3 cellular contexts compared by ENCODE assay signal in the genomic region with DNA sequence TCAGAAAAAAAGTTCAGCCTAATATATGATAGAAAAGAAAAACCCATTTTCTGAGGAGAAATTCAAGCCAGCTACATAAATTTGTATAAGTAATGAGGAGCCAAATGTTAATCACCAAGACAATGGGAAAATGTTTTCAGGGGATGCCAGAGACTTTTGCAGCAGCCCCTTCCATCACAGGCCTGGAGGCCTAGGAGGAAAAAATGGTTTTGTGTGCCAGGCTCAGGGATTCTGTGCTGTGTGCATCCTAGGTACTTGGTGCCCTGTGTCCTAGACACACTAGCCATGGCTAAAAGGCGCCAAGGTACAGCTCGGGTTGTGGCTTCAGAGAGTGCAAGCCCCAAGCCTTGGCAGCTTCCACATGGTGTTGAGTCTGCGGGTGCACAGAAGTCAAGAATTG. TPM values are rescaled to one million over a fixed set of nuclear protein-coding genes. Genes with fewer than 3 reads are reported as not detected.
"Had no signal": no experiment of that assay in that cellular context is flagged by ENCODE, and none has a peak within 500 bp of the region (broad histone marks: within the 10 kb centered on the region; RNA-seq: fewer than 3 reads in every experiment).

No MANE protein-coding gene starts in this region.

RNA-seq across cellular contexts. Expression of gene LEKR1, which starts 53.3 kb away (rescaled TPM):
- total RNA-seq: GM23338, H1, H9 had no signal
- polyA plus RNA-seq: GM23338 had no signal
